In genomic region chr1:37634554-37635308, GRCh38 we compare ENCODE assay signal across 9 cellular contexts. TPM values are rescaled to one million over a fixed set of nuclear protein-coding genes. Genes with fewer than 3 reads are reported as not detected.
DNase-seq lines count a peak whose midpoint lies in the region; ATAC-seq and TF ChIP-seq lines count a peak whose summit lies in the region.
"Had no signal": no experiment of that assay in that cellular context is flagged by ENCODE, and none has a peak within 500 bp of the region (broad histone marks: within the 10 kb centered on the region; RNA-seq: fewer than 3 reads in every experiment).

Gene RSPO1 (minus strand): TSS chr1:37634892. CDS start chr1:37629661, 5,231 bp downstream.

- H3K4me1 ChIP-seq in BE2C: no peaks in the 10 kb centered on the region
- no peaks in the 10 kb centered on the region for H3K4me1 ChIP-seq in naive thymus-derived CD4-positive, alpha-beta T cell (ENCODE audit: control insufficient read depth in 2 of 2, insufficient read depth in 2 of 2, low read length in 2 of 2)

- peaks cover 66 to 76% of the 10 kb centered on the region in 2 donors for H3K27me3 Mint-ChIP-seq in effector memory CD8-positive, alpha-beta T cell
- H3K27me3 Mint-ChIP-seq in naive thymus-derived CD4-positive, alpha-beta T cell: peaks cover 57 to 68% (median 65%) of the 10 kb centered on the region in 5 donors
- peaks cover 75 to 80% (median 77%) of the 10 kb centered on the region in 3 donors for H3K27me3 Mint-ChIP-seq in CD14-positive monocyte (ENCODE audit: low read depth in 3 of 3)

- intact Hi-C loops in naive thymus-derived CD4-positive, alpha-beta T cell (cut with micrococcal nuclease): no loop called here
- intact Hi-C loops in CD14-positive monocyte (cut with micrococcal nuclease): no loop called here

- peak within 1 kb of the TSS; percentile 40 to 51 for H3K4me3 Mint-ChIP-seq in effector memory CD8-positive, alpha-beta T cell
- H3K4me3 Mint-ChIP-seq in naive thymus-derived CD4-positive, alpha-beta T cell: peak within 1 kb of the TSS in 8 of 10 donors; percentile 41 to 76 (median 62)
- H3K4me3 Mint-ChIP-seq in CD14-positive monocyte: peak within 1 kb of the TSS in 1 of 2 donors; percentile 84

- TF ChIP-seq EP300 in Ishikawa (IDR thresholded peaks at IDR 0.05; ENCODE audit: borderline replicate concordance): no peak

- no peak within 1 kb of the TSS for H3K4me3 ChIP-seq in BE2C (ENCODE audit: low read depth, low read length)
- H3K4me3 ChIP-seq in naive thymus-derived CD4-positive, alpha-beta T cell (ENCODE audit: low read length): no peak within 1 kb of the TSS

- CTCF ChIA-PET in naive thymus-derived CD4-positive, alpha-beta T cell (lab: Charles Lee): no interaction called here

- peaks cover 8 to 14% of the 10 kb centered on the region in 2 donors for H3K4me1 Mint-ChIP-seq in effector memory CD8-positive, alpha-beta T cell (ENCODE audit: low read depth in 2 of 2)
- peaks cover 0 to 22% (median 9%) of the 10 kb centered on the region in 7 donors for H3K4me1 Mint-ChIP-seq in naive thymus-derived CD4-positive, alpha-beta T cell
- H3K4me1 Mint-ChIP-seq in CD14-positive monocyte: peaks cover 6% of the 10 kb centered on the region

- ATAC-seq in effector memory CD8-positive, alpha-beta T cell (replicated peaks): no peak
- ATAC-seq in naive thymus-derived CD4-positive, alpha-beta T cell: peak; percentile 14
- no peak for ATAC-seq in GM21381 (IDR thresholded peaks at IDR 0.05; ENCODE audit: unreplicated experiment)

- H3K27ac Mint-ChIP-seq in effector memory CD8-positive, alpha-beta T cell: no peak within 1 kb of the TSS
- peak within 1 kb of the TSS in 1 of 9 donors; percentile 59 for H3K27ac Mint-ChIP-seq in naive thymus-derived CD4-positive, alpha-beta T cell
- no peak within 1 kb of the TSS for H3K27ac Mint-ChIP-seq in CD14-positive monocyte

- peaks cover 3% of the 10 kb centered on the region for H3K36me3 Mint-ChIP-seq in effector memory CD8-positive, alpha-beta T cell (ENCODE audit: insufficient read depth)
- peaks cover 0 to 3% (median 0%) of the 10 kb centered on the region in 5 donors for H3K36me3 Mint-ChIP-seq in naive thymus-derived CD4-positive, alpha-beta T cell
- peaks cover 0 to 3% of the 10 kb centered on the region in 2 donors for H3K36me3 Mint-ChIP-seq in CD14-positive monocyte

- no peaks in the 10 kb centered on the region for H3K9me3 ChIP-seq in BE2C
- H3K9me3 ChIP-seq in naive thymus-derived CD4-positive, alpha-beta T cell (ENCODE audit: control insufficient read depth in 2 of 3, low read length in 3 of 3): no peaks in the 10 kb centered on the region

- no peak for TF ChIP-seq CTCF in BE2C (IDR thresholded peaks at IDR 0.05; ENCODE audit: low read depth, low read length)
- no peak for TF ChIP-seq CTCF in CD14-positive monocyte (IDR thresholded peaks at IDR 0.05)

- no peak within 1 kb of the TSS for H3K27ac ChIP-seq in naive thymus-derived CD4-positive, alpha-beta T cell (ENCODE audit: low read depth, low read length)

- no peaks in the 10 kb centered on the region for H3K9me3 Mint-ChIP-seq in effector memory CD8-positive, alpha-beta T cell
- H3K9me3 Mint-ChIP-seq in naive thymus-derived CD4-positive, alpha-beta T cell: no peaks in the 10 kb centered on the region
- H3K9me3 Mint-ChIP-seq in CD14-positive monocyte: peaks cover 0 to 12% (median 8%) of the 10 kb centered on the region in 7 donors

- DNase-seq in BE2C (peak; percentile 19), putamen (ENCODE audit: low spot score) (no peak), CD14-positive monocyte (ENCODE audit: low spot score) (no peak), mucosa of gallbladder (ENCODE audit: low spot score) (no peak)
- DNase-seq in effector memory CD8-positive, alpha-beta T cell: no peak
- DNase-seq in naive thymus-derived CD4-positive, alpha-beta T cell: no peak

- H3K27me3 ChIP-seq in BE2C: peaks cover 48% of the 10 kb centered on the region
- H3K27me3 ChIP-seq in naive thymus-derived CD4-positive, alpha-beta T cell (ENCODE audit: control insufficient read depth in 2 of 2, insufficient read depth in 2 of 2, low read length in 2 of 2): peaks cover 7 to 12% of the 10 kb centered on the region in 2 donors

- POLR2A ChIA-PET in naive thymus-derived CD4-positive, alpha-beta T cell (lab: Charles Lee): no interaction called here

- no peaks in the 10 kb centered on the region for H3K36me3 ChIP-seq in BE2C
- H3K36me3 ChIP-seq in naive thymus-derived CD4-positive, alpha-beta T cell (ENCODE audit: control insufficient read depth in 2 of 3, insufficient read depth in 3 of 3, low read length in 3 of 3): no peaks in the 10 kb centered on the region

- no peak for TF ChIP-seq RAD21 in Ishikawa (IDR thresholded peaks at IDR 0.05; ENCODE audit: low read depth)

TF ChIP-seq in Ishikawa, 13 proteins besides CTCF, POLR2A, EP300 and RAD21:
- TF ChIP-seq EGR1 (IDR thresholded peaks at IDR 0.05) (no peak), CEBPB (IDR thresholded peaks at IDR 0.05) (peak; percentile 37; the same call in 1 of the 2 replicates), TEAD4 (IDR thresholded peaks at IDR 0.05) (no peak), NFIC (IDR thresholded peaks at IDR 0.05) (no peak)

RNA-seq across cellular contexts. Expression of gene RSPO1, which starts in this region (rescaled TPM):
- not detected for polyA plus RNA-seq in BE2C (2012; ENCODE audit: insufficient read depth, insufficient read length, low read depth)
- not detected for total RNA-seq in naive thymus-derived CD4-positive, alpha-beta T cell
- not detected for polyA plus RNA-seq in naive thymus-derived CD4-positive, alpha-beta T cell
- polyA plus RNA-seq in CD14-positive monocyte: not detected
- 6.0 TPM for total RNA-seq in mucosa of gallbladder
- total RNA-seq: NCI-H460 had no signal

Comparison
In these comparisons a context has a peak if more than half of its experiments do, and no peak if none do; other contexts are left out.
1. Peak in ATAC-seq in naive thymus-derived CD4-positive, alpha-beta T cell; RNA of the gene not detected or under 1 TPM.